In the genomic region with DNA sequence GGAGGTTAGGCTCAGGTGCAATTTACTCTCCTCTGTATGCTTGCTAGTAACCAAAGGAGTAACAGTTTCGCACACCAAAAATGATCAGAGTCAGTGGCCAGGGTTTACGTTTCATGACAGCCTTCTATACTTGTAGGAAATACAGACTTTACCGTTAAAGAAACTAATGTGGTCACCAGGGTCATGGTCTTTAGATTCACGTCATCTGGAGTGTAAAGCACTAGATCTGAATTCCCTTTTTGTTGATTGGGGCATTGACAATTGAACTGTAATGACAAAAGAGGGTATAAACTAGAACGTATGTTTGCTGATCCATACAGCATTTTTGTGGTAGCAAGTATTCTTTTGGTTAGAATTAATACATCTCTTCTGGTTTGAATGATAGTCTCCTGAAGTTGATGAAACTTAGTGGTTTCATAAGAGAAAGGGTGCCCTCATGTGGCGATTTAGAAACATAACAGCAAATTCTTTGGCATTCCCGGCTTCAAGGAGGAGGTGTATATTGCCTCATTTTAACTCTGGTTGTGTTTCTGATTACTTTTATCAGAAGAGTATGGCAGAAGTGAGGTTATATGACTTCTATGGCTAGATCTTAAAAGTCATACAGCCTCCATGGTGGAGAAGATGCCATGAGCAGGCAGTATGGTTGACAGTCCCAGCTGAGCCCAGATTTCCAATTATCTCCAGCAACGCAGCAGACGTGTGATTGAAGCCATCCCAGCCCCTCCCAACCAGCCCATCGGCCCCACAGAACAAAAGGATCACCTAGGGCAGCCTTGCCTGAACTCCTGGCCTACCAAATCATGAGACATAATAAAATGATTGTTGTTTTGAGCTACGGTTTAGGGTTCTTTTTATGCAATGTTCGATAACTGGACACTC, we compare ENCODE assay signal across 1 cellular context.
TF ChIP-seq lines count a peak whose summit lies in the region.

No MANE protein-coding gene starts in this region.

TF ChIP-seq in SK-N-SH, 30 proteins besides CTCF, POLR2A, EP300 and RAD21:
- no peak for TF ChIP-seq MEF2A (IDR thresholded peaks at IDR 0.05; ENCODE audit: borderline replicate concordance, low read depth)
- TF ChIP-seq TAF1 (IDR thresholded peaks at IDR 0.05; ENCODE audit: borderline replicate concordance, low read depth, low read length) = no peak
- no peak for TF ChIP-seq FOXM1 (IDR thresholded peaks at IDR 0.05; ENCODE audit: low read depth)
- peak; percentile 82 for TF ChIP-seq SMC3 (IDR thresholded peaks at IDR 0.05; ENCODE audit: low read depth, low read length)
- TF ChIP-seq ELF1 (IDR thresholded peaks at IDR 0.05) = no peak
- TF ChIP-seq, protein P1, sequence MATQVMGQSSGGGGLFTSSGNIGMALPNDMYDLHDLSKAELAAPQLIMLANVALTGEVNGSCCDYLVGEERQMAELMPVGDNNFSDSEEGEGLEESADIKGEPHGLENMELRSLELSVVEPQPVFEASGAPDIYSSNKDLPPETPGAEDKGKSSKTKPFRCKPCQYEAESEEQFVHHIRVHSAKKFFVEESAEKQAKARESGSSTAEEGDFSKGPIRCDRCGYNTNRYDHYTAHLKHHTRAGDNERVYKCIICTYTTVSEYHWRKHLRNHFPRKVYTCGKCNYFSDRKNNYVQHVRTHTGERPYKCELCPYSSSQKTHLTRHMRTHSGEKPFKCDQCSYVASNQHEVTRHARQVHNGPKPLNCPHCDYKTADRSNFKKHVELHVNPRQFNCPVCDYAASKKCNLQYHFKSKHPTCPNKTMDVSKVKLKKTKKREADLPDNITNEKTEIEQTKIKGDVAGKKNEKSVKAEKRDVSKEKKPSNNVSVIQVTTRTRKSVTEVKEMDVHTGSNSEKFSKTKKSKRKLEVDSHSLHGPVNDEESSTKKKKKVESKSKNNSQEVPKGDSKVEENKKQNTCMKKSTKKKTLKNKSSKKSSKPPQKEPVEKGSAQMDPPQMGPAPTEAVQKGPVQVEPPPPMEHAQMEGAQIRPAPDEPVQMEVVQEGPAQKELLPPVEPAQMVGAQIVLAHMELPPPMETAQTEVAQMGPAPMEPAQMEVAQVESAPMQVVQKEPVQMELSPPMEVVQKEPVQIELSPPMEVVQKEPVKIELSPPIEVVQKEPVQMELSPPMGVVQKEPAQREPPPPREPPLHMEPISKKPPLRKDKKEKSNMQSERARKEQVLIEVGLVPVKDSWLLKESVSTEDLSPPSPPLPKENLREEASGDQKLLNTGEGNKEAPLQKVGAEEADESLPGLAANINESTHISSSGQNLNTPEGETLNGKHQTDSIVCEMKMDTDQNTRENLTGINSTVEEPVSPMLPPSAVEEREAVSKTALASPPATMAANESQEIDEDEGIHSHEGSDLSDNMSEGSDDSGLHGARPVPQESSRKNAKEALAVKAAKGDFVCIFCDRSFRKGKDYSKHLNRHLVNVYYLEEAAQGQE (IDR thresholded peaks at IDR 0.05; ENCODE audit: low read depth, low read length) = no peak
- 0 out of 2 replicates have a peak, but pooled peaks have one; percentile 12 for TF ChIP-seq NRF1 (IDR thresholded peaks at IDR 0.05; ENCODE audit: low read depth, low read length)
